ENCODE assay signal across 1 cellular context in the genomic region with DNA sequence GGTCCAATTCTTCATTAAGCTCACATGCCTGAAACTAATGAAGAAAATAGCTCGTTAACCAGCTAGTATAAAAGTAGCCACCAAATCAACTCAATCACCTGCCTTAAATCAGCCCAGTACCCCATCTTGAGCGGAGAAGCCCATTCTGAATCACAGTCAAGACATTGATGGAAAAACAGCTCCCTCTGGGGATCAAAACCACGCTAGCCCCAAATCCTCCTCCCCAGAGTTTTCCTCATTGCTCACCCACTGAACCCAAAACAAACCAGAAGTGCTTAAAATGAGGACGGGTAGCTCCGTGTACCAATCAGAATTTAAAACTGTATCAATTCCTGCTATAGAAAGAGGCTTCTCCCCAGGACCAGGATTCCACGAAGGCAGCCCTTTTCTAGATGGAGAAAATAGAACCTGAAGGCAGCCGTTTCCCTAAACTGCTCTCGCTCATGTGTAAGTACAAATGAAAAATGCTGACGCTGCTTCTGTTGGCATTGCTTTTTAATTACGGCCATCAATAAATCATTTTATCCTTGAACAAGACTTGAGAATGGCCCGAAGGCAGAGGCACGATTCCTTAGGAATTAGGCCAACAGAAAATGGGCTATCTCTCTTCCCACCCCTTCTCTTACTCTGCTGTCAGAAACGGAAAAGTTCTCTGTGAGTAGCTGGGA.
TF ChIP-seq lines count a peak whose summit lies in the region.

No MANE protein-coding gene starts in this region.

TF ChIP-seq in K562, 482 proteins besides CTCF, POLR2A, EP300 and RAD21:
- TF ChIP-seq C11orf30 (IDR thresholded peaks at IDR 0.05; ENCODE audit: low read depth) (peak; percentile 58; the same call in 1 of the 2 replicates), ZNF316 (IDR thresholded peaks at IDR 0.05) (peak; percentile 72), MAFG (tag; conservative IDR thresholded peaks at IDR 0.05) (peak; percentile 51; the same call in 1 of the 2 replicates)
